In genomic region chr2:97995734-97996624, GRCh38 we compare ENCODE assay signal across 1 cellular context.
TF ChIP-seq lines count a peak whose summit lies in the region.

Gene TMEM131 (minus strand): TSS chr2:97995948. CDS start chr2:97995662, 286 bp downstream.

TF ChIP-seq in K562, 482 proteins besides CTCF, POLR2A, EP300 and RAD21 (continued from another document and continues in another):
- TF ChIP-seq ZNF395 (CRISPR knock-in tag; IDR thresholded peaks at IDR 0.05) (peak; percentile 34; the same call in 1 of the 2 replicates), BDP1 (IDR thresholded peaks at IDR 0.05; ENCODE audit: insufficient read depth, insufficient read length) (no peak), KLF13 (tag; IDR thresholded peaks at IDR 0.05; ENCODE audit: borderline replicate concordance, low read depth) (peak; percentile 86), OTX1 (CRISPR knock-in tag; IDR thresholded peaks at IDR 0.05) (0 out of 2 replicates have a peak, but pooled peaks have one; percentile 38), TBL1XR1 (IDR thresholded peaks at IDR 0.05; ENCODE audit: low read length in 2 of 2) (0 out of 4 replicates have a peak, but pooled peaks of 1 of the 2 experiments have one; percentile 42), ZNF274 (IDR thresholded peaks at IDR 0.05; ENCODE audit: borderline replicate concordance, low read depth, low read length) (no peak), NR1H2 (CRISPR knock-in tag; IDR thresholded peaks at IDR 0.05) (peak; percentile 80; the same call in 1 of the 2 replicates), POLR2B (IDR thresholded peaks at IDR 0.05; ENCODE audit: low read depth, partially characterized antibody) (peak; percentile 21), XRCC5 (IDR thresholded peaks at IDR 0.05; ENCODE audit: low read depth, low read length) (0 out of 2 replicates have a peak, but pooled peaks have one; percentile 25), HMGXB4 (CRISPR knock-in tag; IDR thresholded peaks at IDR 0.05) (0 out of 2 replicates have a peak, but pooled peaks have one; percentile 46), KAT7 (CRISPR knock-in tag; IDR thresholded peaks at IDR 0.05; ENCODE audit: borderline replicate concordance) (peak; percentile 32; the same call in 1 of the 2 replicates), STAT6 (CRISPR knock-in tag; IDR thresholded peaks at IDR 0.05) (0 out of 2 replicates have a peak, but pooled peaks have one; percentile 18), ZBTB33 (CRISPR knock-in tag; IDR thresholded peaks at IDR 0.05) (peak; percentile 52; the same call in 1 of the 2 replicates), CBX3 (IDR thresholded peaks at IDR 0.05; ENCODE audit: borderline replicate concordance in 1 of 2, low read length in 2 of 2) (0 out of 3 replicates have a peak, but pooled peaks of 1 of the 2 experiments have one; percentile 50), ZNF431 (CRISPR knock-in tag; IDR thresholded peaks at IDR 0.05) (0 out of 2 replicates have a peak, but pooled peaks have one; percentile 28), PHF20 (IDR thresholded peaks at IDR 0.05; ENCODE audit: partially characterized antibody) (peak; percentile 36), SRF (CRISPR knock-in tag; IDR thresholded peaks at IDR 0.05) (peak in 1 of 2 experiments; percentile 64; a peak in 1 of 4 replicates), ATF1 (CRISPR knock-in tag; IDR thresholded peaks at IDR 0.05) (peak; percentile 73), ATF1 (tag; IDR thresholded peaks at IDR 0.05) (peak; percentile 96), HDAC1 (IDR thresholded peaks at IDR 0.05) (peak in 1 of 2 experiments; percentile 54; a peak in 1 of 4 replicates), RAD51 (IDR thresholded peaks at IDR 0.05; ENCODE audit: borderline replicate concordance, low read depth) (peak; percentile 95), TFAP4 (CRISPR knock-in tag; IDR thresholded peaks at IDR 0.05; ENCODE audit: borderline replicate concordance) (peak; percentile 86), L3MBTL2 (IDR thresholded peaks at IDR 0.05) (peak; percentile 62), FOS (IDR thresholded peaks at IDR 0.05; ENCODE audit: extremely low read depth, insufficient read length) (no peak), CREB1 (IDR thresholded peaks at IDR 0.05) (peak; percentile 85), CREB1 (CRISPR knock-in tag; IDR thresholded peaks at IDR 0.05) (peak; percentile 91), CXXC5 (CRISPR knock-in tag; IDR thresholded peaks at IDR 0.05) (peak; percentile 100), ETV5 (CRISPR knock-in tag; IDR thresholded peaks at IDR 0.05; ENCODE audit: low read depth) (0 out of 2 replicates have a peak, but pooled peaks have one; percentile 17), TAF9B (IDR thresholded peaks at IDR 0.05; ENCODE audit: partially characterized antibody) (no peak), E2F4 (CRISPR knock-in tag; IDR thresholded peaks at IDR 0.05; ENCODE audit: low read depth) (peak; percentile 28; the same call in 1 of the 2 replicates), RREB1 (CRISPR knock-in tag; IDR thresholded peaks at IDR 0.05) (0 out of 2 replicates have a peak, but pooled peaks have one; percentile 29), ZBTB9 (CRISPR knock-in tag; IDR thresholded peaks at IDR 0.05) (0 out of 2 replicates have a peak, but pooled peaks have one; percentile 61), GTF3C2 (IDR thresholded peaks at IDR 0.05; ENCODE audit: borderline replicate concordance, extremely low read depth, insufficient read length) (no peak)
